ENCODE assay signal across 5 cellular contexts in the genomic region with DNA sequence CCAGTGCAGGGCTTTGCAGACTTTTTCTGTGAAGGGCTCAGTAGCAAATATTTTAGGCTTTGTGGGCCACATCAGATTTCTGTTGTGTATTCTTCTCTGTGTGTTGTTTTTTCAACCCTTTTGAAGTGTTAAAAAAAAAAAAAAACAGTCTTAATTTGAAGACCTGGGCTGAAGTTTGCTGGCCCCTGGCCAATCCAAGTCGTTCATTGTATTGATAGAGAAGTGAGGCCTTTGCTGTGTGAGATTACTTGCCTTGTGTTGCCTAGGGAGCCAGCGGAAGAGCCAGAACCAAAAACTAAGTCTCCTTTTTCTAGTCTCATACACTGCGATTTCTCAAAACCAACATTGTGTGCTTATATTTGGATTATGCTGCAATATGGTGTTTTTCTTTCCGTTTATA.
"Had no signal": no experiment of that assay in that cellular context is flagged by ENCODE, and none has a peak within 500 bp of the region (broad histone marks: within the 10 kb centered on the region; RNA-seq: fewer than 3 reads in every experiment).

No MANE protein-coding gene starts in this region.

- ATAC-seq: GM23338, K562 had no signal

- DNase-seq: H9, HCEC 1CT, IMR-90 had no signal

- H3K4me3 ChIP-seq: GM23338, K562 had no signal
